In the genomic region with DNA sequence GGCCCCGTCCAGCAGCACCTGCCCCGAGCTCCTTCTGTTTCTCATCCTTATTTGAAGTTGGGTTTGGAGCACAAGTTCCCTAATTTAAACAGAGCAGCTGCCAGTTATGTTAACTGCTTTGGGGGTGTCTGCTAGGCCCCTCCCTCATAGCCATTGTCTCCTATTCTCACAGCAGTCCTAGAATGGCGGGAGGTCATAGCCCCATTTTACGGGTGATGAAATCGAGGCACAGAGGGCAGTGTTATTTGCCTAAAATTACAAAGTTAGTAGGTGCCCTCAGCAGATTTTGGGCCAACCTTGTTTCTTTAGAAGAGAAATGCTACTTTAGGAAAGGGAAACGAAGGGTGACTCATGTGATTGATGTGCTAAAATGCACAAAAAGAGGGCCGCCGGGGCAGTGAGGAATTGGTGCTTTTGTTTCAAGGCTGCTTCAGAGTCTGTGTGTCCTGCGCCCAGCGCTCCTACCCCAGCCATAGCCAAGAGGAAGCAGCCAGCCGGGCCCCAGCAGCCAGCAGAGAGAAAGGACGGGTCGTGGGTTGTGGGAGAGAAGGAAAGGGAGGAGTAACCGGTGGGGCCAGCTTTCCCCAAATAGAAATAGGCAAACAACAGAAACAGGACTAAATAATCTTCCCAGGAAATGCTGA, we compare ENCODE assay signal across 10 cellular contexts. TPM values are rescaled to one million over a fixed set of nuclear protein-coding genes. Genes with fewer than 3 reads are reported as not detected.
DNase-seq lines count a peak whose midpoint lies in the region; ATAC-seq, FAIRE-seq and TF ChIP-seq lines count a peak whose summit lies in the region.
"Had no signal": no experiment of that assay in that cellular context is flagged by ENCODE, and none has a peak within 500 bp of the region (broad histone marks: within the 10 kb centered on the region; RNA-seq: fewer than 3 reads in every experiment).

No MANE protein-coding gene starts in this region.

- H3K4me2 ChIP-seq in astrocyte (ENCODE audit: low read length) = peak overlapping the region; percentile 71

- no peak overlapping the region for H3K27ac Mint-ChIP-seq in activated T-cell treated with anti-CD3 and anti-CD28 coated beads, Interleukin-2, amount 50 U/mL, for 72 hours
- H3K27ac Mint-ChIP-seq in astrocyte (ENCODE audit: unreplicated experiment) = peak overlapping the region; percentile 80

- H3K27me3 ChIP-seq in astrocyte (ENCODE audit: insufficient read depth, low read length) (no peaks in the 10 kb centered on the region), gastroesophageal sphincter (no peaks in the 10 kb centered on the region)

- H3K9me3 Mint-ChIP-seq in activated T-cell treated with anti-CD3 and anti-CD28 coated beads, Interleukin-2, amount 50 U/mL, for 72 hours = no peaks in the 10 kb centered on the region
- no peaks in the 10 kb centered on the region for H3K9me3 Mint-ChIP-seq in astrocyte (ENCODE audit: unreplicated experiment)

- H2AFZ ChIP-seq in astrocyte (ENCODE audit: low read depth, low read length) = no peak overlapping the region

- H3K36me3 ChIP-seq in astrocyte (ENCODE audit: insufficient read depth, low read length) = peaks cover 3% of the 10 kb centered on the region
- no peaks in the 10 kb centered on the region for H3K36me3 ChIP-seq in urinary bladder (ENCODE audit: insufficient read depth)
- peaks cover 0 to 41% of the 10 kb centered on the region in 2 donors for H3K36me3 ChIP-seq in gastroesophageal sphincter

- H3K4me3 Mint-ChIP-seq in activated T-cell treated with anti-CD3 and anti-CD28 coated beads, Interleukin-2, amount 50 U/mL, for 72 hours = peak overlapping the region; percentile 42 to 66
- no peak overlapping the region for H3K4me3 Mint-ChIP-seq in astrocyte (ENCODE audit: unreplicated experiment)

- TF ChIP-seq POLR2A in gastroesophageal sphincter (IDR thresholded peaks at IDR 0.05) = no peak

- no peak overlapping the region for H3K4me3 ChIP-seq in astrocyte (ENCODE audit: insufficient read depth, low read depth, low read length)
- H3K4me3 ChIP-seq in urinary bladder (ENCODE audit: low read depth, low read length) = no peak overlapping the region
- H3K4me3 ChIP-seq in gastroesophageal sphincter = no peak overlapping the region
- H3K4me3 ChIP-seq: GM12878 had no signal

- H3K27me3 Mint-ChIP-seq in activated T-cell treated with anti-CD3 and anti-CD28 coated beads, Interleukin-2, amount 50 U/mL, for 72 hours (ENCODE audit: low read depth) = peaks cover 11% of the 10 kb centered on the region
- no peaks in the 10 kb centered on the region for H3K27me3 Mint-ChIP-seq in astrocyte (ENCODE audit: low read depth, unreplicated experiment)

- no peak for TF ChIP-seq EP300 in gastroesophageal sphincter (IDR thresholded peaks at IDR 0.05)

- 49% methylated on average over 14 of the region's 14 CpGs for WGBS in urinary bladder
- 30 to 40% methylated on average over 13 to 14 of the region's 14 CpGs for WGBS in gastroesophageal sphincter (ENCODE audit: low coverage in 1 of 2), 2 donors

- peaks cover 13% of the 10 kb centered on the region for H3K4me1 ChIP-seq in astrocyte (ENCODE audit: insufficient read depth, low read length)
- no peaks in the 10 kb centered on the region for H3K4me1 ChIP-seq in urinary bladder (ENCODE audit: insufficient read depth)
- H3K4me1 ChIP-seq in gastroesophageal sphincter = peaks cover 2 to 58% (median 4%) of the 10 kb centered on the region in 3 donors

- no peaks in the 10 kb centered on the region for H3K9me3 ChIP-seq in astrocyte (ENCODE audit: insufficient read depth, low read depth, low read length)
- H3K9me3 ChIP-seq in gastroesophageal sphincter = no peaks in the 10 kb centered on the region

- ATAC-seq in activated T-cell treated with anti-CD3 and anti-CD28 coated beads, Interleukin-2, amount 50 U/mL, for 72 hours (replicated peaks in 1 of 2) = peak in 1 of 2 donors; percentile 36
- ATAC-seq in gastroesophageal sphincter (no peak), HG02571 (IDR thresholded peaks at IDR 0.05; ENCODE audit: unreplicated experiment) (no peak)
- ATAC-seq: GM12878 had no signal

- TF ChIP-seq CTCF in astrocyte (IDR thresholded peaks at IDR 0.05; ENCODE audit: insufficient read depth, low read depth, low read length) = no peak
- TF ChIP-seq CTCF in gastroesophageal sphincter (IDR thresholded peaks at IDR 0.05) = no peak

- DNase-seq in activated T-cell treated with anti-CD3 and anti-CD28 coated beads, Interleukin-2, amount 50 U/mL, for 72 hours = no peak
- DNase-seq in activated T-cell treated with anti-CD3 and anti-CD28 coated beads for 4 hours = no peak
- peak; percentile 60 for DNase-seq in astrocyte (ENCODE audit: low read depth)
- peak; percentile 8 for DNase-seq in iris pigment epithelial cell (ENCODE audit: low read depth)
- no peak for DNase-seq in hippocampal formation (lab: John Stamatoyannopoulos, UW)
- DNase-seq: activated CD4-positive, alpha-beta T cell treated with anti-CD3 and anti-CD28 coated beads, Interleukin-2, amount 50 U/mL, for 4 hours had no signal

- no peak for FAIRE-seq in astrocyte (lab: Jason Lieb, UNC)
- FAIRE-seq: GM12878 had no signal

- H3K9ac ChIP-seq in astrocyte (ENCODE audit: low read length) = peak overlapping the region; percentile 5

- H3K79me2 ChIP-seq in astrocyte (ENCODE audit: insufficient read depth, low read length) = peaks cover 47% of the 10 kb centered on the region

- peaks cover 14% of the 10 kb centered on the region for H3K4me1 Mint-ChIP-seq in activated T-cell treated with anti-CD3 and anti-CD28 coated beads, Interleukin-2, amount 50 U/mL, for 72 hours (ENCODE audit: low read depth)
- peaks cover 26% of the 10 kb centered on the region for H3K4me1 Mint-ChIP-seq in astrocyte (ENCODE audit: low read depth, unreplicated experiment)

- peaks cover 27% of the 10 kb centered on the region for H4K20me1 ChIP-seq in astrocyte (ENCODE audit: insufficient read depth, low read length)

- no peaks in the 10 kb centered on the region for H3K36me3 Mint-ChIP-seq in activated T-cell treated with anti-CD3 and anti-CD28 coated beads, Interleukin-2, amount 50 U/mL, for 72 hours (ENCODE audit: insufficient read depth in 2 of 2)
- H3K36me3 Mint-ChIP-seq in astrocyte (ENCODE audit: low read depth, unreplicated experiment) = peaks cover 20% of the 10 kb centered on the region

- peak overlapping the region; percentile 1 for H3K27ac ChIP-seq in astrocyte (ENCODE audit: low read depth, low read length)
- H3K27ac ChIP-seq in urinary bladder (ENCODE audit: low read depth) = peak overlapping the region; percentile 64
- H3K27ac ChIP-seq in gastroesophageal sphincter = no peak overlapping the region

RNA-seq across cellular contexts. Expression of gene VANGL1, which starts 13.0 kb away (rescaled TPM):
- 1 to 10 TPM; 3.8 to 7.0 TPM for total RNA-seq in activated T-cell treated with anti-CD3 and anti-CD28 coated beads, Interleukin-2, amount 50 U/mL, for 72 hours
- total RNA-seq in astrocyte = 12.9 and 13.8 TPM in 2 replicates
- total RNA-seq in urinary bladder = 15.3 TPM
- 8.4 TPM for polyA plus RNA-seq in urinary bladder
- 10 to 100 TPM in 2 of 4 donors, 1 to 10 TPM in 2; 9.7 to 18.2 (median 12.7) TPM for total RNA-seq in gastroesophageal sphincter

Comparison
In these comparisons a context has a peak if more than half of its experiments do, and no peak if none do; other contexts are left out.
1. DNase-seq: peak in astrocyte (single experiment) and iris pigment epithelial cell (single experiment); none in activated T-cell treated with anti-CD3 and anti-CD28 coated beads, Interleukin-2, amount 50 U/mL, for 72 hours (0 of 2), activated T-cell treated with anti-CD3 and anti-CD28 coated beads for 4 hours (single experiment) and hippocampal formation (0 of 2).
2. H3K27ac ChIP-seq: peak in astrocyte (single experiment) and urinary bladder (single experiment); none in gastroesophageal sphincter (0 of 4).